21 cellular contexts compared by ENCODE assay signal in genomic region chr4:41977709-41978108, GRCh38. TPM values are rescaled to one million over a fixed set of nuclear protein-coding genes. Genes with fewer than 3 reads are reported as not detected.
A peak's percentile ranks its signal among the peaks of the same experiment; 100 is the strongest.
DNase-seq lines count a peak whose midpoint lies in the region; ATAC-seq, FAIRE-seq and TF ChIP-seq lines count a peak whose summit lies in the region.
"Had no signal": no experiment of that assay in that cellular context is flagged by ENCODE, and none has a peak within 500 bp of the region (broad histone marks: within the 10 kb centered on the region; RNA-seq: fewer than 3 reads in every experiment).

No MANE protein-coding gene starts in this region.

- intact Hi-C loops in kidney (cut with DNase I) (no loop called here), Right ventricle myocardium inferior (cut with DNase I) (no loop called here)

- H3K9ac ChIP-seq in DND-41 (ENCODE audit: low read depth, low read length) (no peak overlapping the region), kidney (ENCODE audit: low read length in 2 of 2) (no peak overlapping the region)
- H3K9ac ChIP-seq: BLaER1 had no signal

- no peaks in the 10 kb centered on the region for H4K20me1 ChIP-seq in DND-41 (ENCODE audit: insufficient read depth, low read length)
- H4K20me1 ChIP-seq: BLaER1 had no signal

- no peak for DNase-seq in DND-41
- DNase-seq in KBM-7, result peak; percentile 49
- peak; percentile 30 for DNase-seq in astrocyte of the hippocampus (ENCODE audit: low read depth, low spot score)
- no peak for DNase-seq in kidney
- DNase-seq in ureter (ENCODE audit: low spot score), result no peak
- DNase-seq in 8988T, result no peak
- no peak for DNase-seq in Right ventricle myocardium inferior (ENCODE audit: missing footprints)
- DNase-seq: activated CD4-positive, alpha-beta T cell treated with anti-CD3 and anti-CD28 coated beads for 48 hours; DMS153; effector memory CD4-positive, alpha-beta T cell; gastrocnemius medialis; H9; immature natural killer cell; NCI-H1694; upper lobe of right lung had no signal

- H3K27me3 ChIP-seq in DND-41 (ENCODE audit: insufficient read depth, low read length, poor library complexity), result no peaks in the 10 kb centered on the region
- H3K27me3 ChIP-seq: BLaER1, cardiac muscle cell, gastrocnemius medialis, neutrophil, upper lobe of right lung had no signal

- H3K79me2 ChIP-seq in DND-41 (ENCODE audit: insufficient read depth, low read length), result no peaks in the 10 kb centered on the region

- no peaks in the 10 kb centered on the region for H3K4me1 ChIP-seq in DND-41 (ENCODE audit: insufficient read depth, low read length)
- peaks cover 10 to 20% of the 10 kb centered on the region in 2 donors for H3K4me1 ChIP-seq in kidney (ENCODE audit: control insufficient read depth in 1 of 2, insufficient read depth in 1 of 2, low read depth in 1 of 2, low read length in 2 of 2)
- H3K4me1 ChIP-seq: BLaER1, upper lobe of right lung had no signal

- in situ Hi-C loops in KBM-7 (cut with MboI; ENCODE audit: low pct_unique_long_range_greater_than_20kb, low sequenced_read_pairs), result no loop called here

- H2AFZ ChIP-seq in DND-41 (ENCODE audit: low read depth, low read length), result no peak overlapping the region

- no peak overlapping the region for H3K4me3 ChIP-seq in DND-41 (ENCODE audit: low read depth in 1 of 2, low read length in 2 of 2)
- H3K4me3 ChIP-seq in kidney (ENCODE audit: low read length in 2 of 2), result no peak overlapping the region
- H3K4me3 ChIP-seq: BLaER1, cardiac muscle cell, gastrocnemius medialis, upper lobe of right lung had no signal

- no peak for FAIRE-seq in kidney (lab: Jason Lieb, UNC)

- H3K9me3 ChIP-seq in DND-41 (ENCODE audit: insufficient read depth, low read length, severe bottlenecking) (no peaks in the 10 kb centered on the region), kidney (ENCODE audit: control insufficient read depth in 1 of 2, low read length in 2 of 2) (no peaks in the 10 kb centered on the region)
- H3K9me3 ChIP-seq: BLaER1, gastrocnemius medialis, neutrophil, upper lobe of right lung had no signal

- H3K4me2 ChIP-seq in DND-41 (ENCODE audit: insufficient read depth, low read length), result no peak overlapping the region
- H3K4me2 ChIP-seq: BLaER1 had no signal

- TF ChIP-seq CTCF in DND-41 (IDR thresholded peaks at IDR 0.05; ENCODE audit: borderline replicate concordance, extremely low read depth, low read length, poor library complexity, severe bottlenecking), result no peak
- TF ChIP-seq CTCF in kidney (IDR thresholded peaks at IDR 0.05; ENCODE audit: borderline replicate concordance, extremely low read depth, insufficient read depth), result no peak

- H3K27ac ChIP-seq in DND-41 (ENCODE audit: low read length) (no peak overlapping the region), kidney (ENCODE audit: low read depth in 2 of 2, low read length in 2 of 2) (peak overlapping the region; percentile 48 to 61)
- H3K27ac ChIP-seq: BLaER1, cardiac muscle cell, gastrocnemius medialis, neutrophil, upper lobe of right lung had no signal

- no peaks in the 10 kb centered on the region for H3K36me3 ChIP-seq in DND-41 (ENCODE audit: insufficient read depth, low read length)
- no peaks in the 10 kb centered on the region for H3K36me3 ChIP-seq in kidney (ENCODE audit: control insufficient read depth in 1 of 2, insufficient read depth in 2 of 2, low read length in 2 of 2)
- H3K36me3 ChIP-seq: BLaER1, cardiac muscle cell, gastrocnemius medialis, neutrophil, upper lobe of right lung had no signal

- ATAC-seq in DND-41 (ENCODE audit: insufficient read depth, low read depth) (peak; percentile 27; the same call in 1 of the 3 replicates), HG03457 (IDR thresholded peaks at IDR 0.05; ENCODE audit: unreplicated experiment) (no peak), Right ventricle myocardium inferior (no peak)
- ATAC-seq: activated naive CD4-positive, alpha-beta T cell treated with anti-CD3 and anti-CD28 coated beads, Interleukin-2, amount 50 U/mL, for 72 hours; gastrocnemius medialis; stimulated activated memory B cell treated with anti-CD40 and anti-IgM and Interleukin-4, amounts not matched to agents 10 μg/mL and 1 μg/mL and 100 μg/mL, for 72 hours; upper lobe of right lung had no signal

RNA-seq across cellular contexts. Expression of gene DCAF4L1, which starts 3.8 kb away (rescaled TPM):
- 0.16 TPM for total RNA-seq in kidney
- 0.28 TPM for polyA plus RNA-seq in kidney (ENCODE audit: insufficient read depth, low read depth, low replicate concordance)
- total RNA-seq in ureter, result 0.36 TPM
- total RNA-seq in Right ventricle myocardium inferior, result 0.24 TPM

RNA-seq across cellular contexts. Expression of gene SLC30A9, which starts 12.6 kb away (rescaled TPM):
- 70.8 TPM for total RNA-seq in kidney
- 52.3 TPM for polyA plus RNA-seq in kidney (ENCODE audit: insufficient read depth, low read depth, low replicate concordance)
- 61.3 TPM for total RNA-seq in ureter
- total RNA-seq in Right ventricle myocardium inferior, result 74.8 TPM

RNA-seq across cellular contexts. Expression of gene TMEM33, which starts 42.5 kb away (rescaled TPM):
- total RNA-seq in kidney (63.8 TPM), ureter (69.5 TPM), Right ventricle myocardium inferior (21.5 TPM)
- 20.3 TPM for polyA plus RNA-seq in kidney (ENCODE audit: insufficient read depth, low read depth, low replicate concordance)

Comparison
In these comparisons a context has a peak if more than half of its experiments do, and no peak if none do; other contexts are left out.
1. DNase-seq: peak in KBM-7 (single experiment) and astrocyte of the hippocampus (single experiment); none in DND-41 (single experiment), kidney (single experiment), ureter (single experiment), 8988T (single experiment) and Right ventricle myocardium inferior (single experiment).